ENCODE assay signal across 27 cellular contexts in genomic region chr4:134948110-134948642, GRCh38.
"Had no signal": no experiment of that assay in that cellular context is flagged by ENCODE, and none has a peak within 500 bp of the region (broad histone marks: within the 10 kb centered on the region; RNA-seq: fewer than 3 reads in every experiment).

No MANE protein-coding gene starts in this region.

- H3K4me1 ChIP-seq: adrenal gland, body of pancreas, esophagus muscularis mucosa had no signal

- H3K36me3 ChIP-seq: adrenal gland, esophagus muscularis mucosa had no signal

- H3K27ac ChIP-seq: adrenal gland, body of pancreas, esophagus muscularis mucosa, VCaP had no signal

- DNase-seq: activated CD4-positive, alpha-beta memory T cell treated with anti-CD3 and anti-CD28 coated beads, Interleukin-2, amount 10 ng/mL, durations not matched to agents 7 days and 5 days; activated CD4-positive, alpha-beta T cell treated with anti-CD3 and anti-CD28 coated beads for 1 hour; activated CD4-positive, alpha-beta T cell treated with anti-CD3 and anti-CD28 coated beads for 4 hours; activated CD4-positive, alpha-beta T cell treated with anti-CD3 and anti-CD28 coated beads, Interleukin-2, amount 10 ng/mL, durations not matched to agents 7 days and 5 days; activated CD4-positive, alpha-beta T cell treated with anti-CD3 and anti-CD28 coated beads, Interleukin-2, amount 50 U/mL, for 4 hours; activated CD8-positive, alpha-beta memory T cell treated with anti-CD3 and anti-CD28 coated beads, Interleukin-2, amount 50 U/mL, for 48 hours; activated naive CD4-positive, alpha-beta T cell treated with anti-CD3 and anti-CD28 coated beads for 36 hours; activated naive CD8-positive, alpha-beta T cell treated with anti-CD3 and anti-CD28 coated beads for 36 hours; activated naive CD8-positive, alpha-beta T cell treated with anti-CD3 and anti-CD28 coated beads, Interleukin-2, amount 50 U/mL, for 24 hours; activated T-cell treated with anti-CD3 and anti-CD28 coated beads for 4 hours; activated T-cell treated with anti-CD3 and anti-CD28 coated beads, Interleukin-2, amount 50 U/mL, for 24 hours; activated T-cell treated with anti-CD3 and anti-CD28 coated beads, Interleukin-2, amount 50 U/mL, for 72 hours; adrenal gland; amygdala; body of pancreas; caudate nucleus; cortex of kidney; dermis blood vessel endothelial cell; effector CD4-positive, alpha-beta T cell; effector memory CD8-positive, alpha-beta T cell; erythroblast; foreskin melanocyte; T-helper 1 cell; T-helper 17 cell had no signal

- H3K4me3 ChIP-seq: adrenal gland, body of pancreas, esophagus muscularis mucosa had no signal

- H3K9me3 ChIP-seq: adrenal gland, body of pancreas, esophagus muscularis mucosa had no signal

- H3K27me3 ChIP-seq: adrenal gland, body of pancreas, esophagus muscularis mucosa had no signal

- ATAC-seq: activated naive CD8-positive, alpha-beta T cell treated with anti-CD3 and anti-CD28 coated beads, Interleukin-2, amount 50 U/mL, for 24 hours; activated T-cell treated with anti-CD3 and anti-CD28 coated beads, Interleukin-2, amount 50 U/mL, for 72 hours; body of pancreas; effector memory CD8-positive, alpha-beta T cell; T-helper 17 cell; WTC11 had no signal
